8 cellular contexts compared by ENCODE assay signal in the genomic region with DNA sequence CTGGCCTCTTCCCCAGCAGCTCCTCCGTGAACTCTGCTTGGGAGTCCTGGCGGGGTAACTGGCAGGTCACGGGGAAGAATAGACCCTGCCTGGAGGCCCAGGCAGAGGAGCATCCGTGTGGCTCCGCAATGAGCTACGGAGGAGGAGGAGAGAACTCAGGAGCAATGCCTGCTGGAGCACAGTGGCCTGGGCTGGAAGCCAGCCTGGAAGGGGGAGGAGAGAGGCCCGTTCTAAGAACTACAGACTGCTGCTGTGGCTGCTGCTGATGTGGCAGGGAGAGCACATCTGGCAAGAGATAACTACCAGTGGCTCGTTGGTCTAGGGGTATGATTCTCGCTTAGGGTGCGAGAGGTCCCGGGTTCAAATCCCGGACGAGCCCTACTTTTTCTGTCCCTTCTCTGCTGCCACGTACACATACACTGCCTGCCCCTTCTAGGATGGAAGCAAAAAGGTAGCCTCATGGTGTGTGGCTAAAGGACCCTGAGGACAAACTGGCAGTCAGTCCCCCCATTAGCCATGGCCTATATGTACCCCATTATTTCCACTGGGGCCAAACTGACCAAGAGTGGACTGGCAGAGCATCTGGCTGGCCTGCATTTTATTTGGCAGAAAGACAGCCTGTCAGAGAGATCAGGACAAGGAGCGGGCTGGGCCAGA. TPM values are rescaled to one million over a fixed set of nuclear protein-coding genes. Genes with fewer than 3 reads are reported as not detected.
DNase-seq lines count a peak whose midpoint lies in the region; ATAC-seq lines count a peak whose summit lies in the region.

No MANE protein-coding gene starts in this region.

- H3K4me1 Mint-ChIP-seq in activated naive CD4-positive, alpha-beta T cell treated with anti-CD3 and anti-CD28 coated beads, Interleukin-2, amount 10 ng/mL, durations not matched to agents 7 days and 5 days: no peaks in the 10 kb centered on the region
- H3K4me1 Mint-ChIP-seq in naive thymus-derived CD8-positive, alpha-beta T cell: no peaks in the 10 kb centered on the region

- no peak overlapping the region for H3K4me3 Mint-ChIP-seq in activated naive CD4-positive, alpha-beta T cell treated with anti-CD3 and anti-CD28 coated beads, Interleukin-2, amount 10 ng/mL, durations not matched to agents 7 days and 5 days
- H3K4me3 Mint-ChIP-seq in naive thymus-derived CD8-positive, alpha-beta T cell: no peak overlapping the region

- peak; percentile 95 for DNase-seq in DMS 273 (lab: John Stamatoyannopoulos, UW; ENCODE audit: unreplicated experiment)
- peak; percentile 67 for DNase-seq in NAMALWA (ENCODE audit: low spot score)
- DNase-seq in epidermal melanocyte (ENCODE audit: insufficient read length, low spot score): peak; percentile 50
- peak; percentile 77 for DNase-seq in mucosa of gallbladder (ENCODE audit: low spot score)
- DNase-seq in HPDE6-E6E7 (ENCODE audit: extremely low spot score): no peak
- DNase-seq in activated naive CD4-positive, alpha-beta T cell treated with anti-CD3 and anti-CD28 coated beads, Interleukin-2, amount 10 ng/mL, durations not matched to agents 7 days and 5 days: no peak
- no peak for DNase-seq in naive thymus-derived CD8-positive, alpha-beta T cell
- DNase-seq in T1000 (lab: John Stamatoyannopoulos, UW): no peak

- H3K27ac Mint-ChIP-seq in activated naive CD4-positive, alpha-beta T cell treated with anti-CD3 and anti-CD28 coated beads, Interleukin-2, amount 10 ng/mL, durations not matched to agents 7 days and 5 days: no peak overlapping the region
- H3K27ac Mint-ChIP-seq in naive thymus-derived CD8-positive, alpha-beta T cell: peak overlapping the region in 2 of 10 donors; percentile 14 to 49

- H3K36me3 Mint-ChIP-seq in activated naive CD4-positive, alpha-beta T cell treated with anti-CD3 and anti-CD28 coated beads, Interleukin-2, amount 10 ng/mL, durations not matched to agents 7 days and 5 days: no peaks in the 10 kb centered on the region
- H3K36me3 Mint-ChIP-seq in naive thymus-derived CD8-positive, alpha-beta T cell: no peaks in the 10 kb centered on the region

- POLR2A ChIA-PET in naive thymus-derived CD8-positive, alpha-beta T cell (lab: Charles Lee): interaction anchor here (0.6 to 0.7 kb wide), 2 partner anchors 177 to 286 kb away, joined by 3 read pairs; no protein-coding TSS in a partner anchor

- peaks cover 31% of the 10 kb centered on the region for H3K27me3 Mint-ChIP-seq in activated naive CD4-positive, alpha-beta T cell treated with anti-CD3 and anti-CD28 coated beads, Interleukin-2, amount 10 ng/mL, durations not matched to agents 7 days and 5 days
- H3K27me3 Mint-ChIP-seq in naive thymus-derived CD8-positive, alpha-beta T cell: no peaks in the 10 kb centered on the region

- CTCF ChIA-PET in activated naive CD4-positive, alpha-beta T cell treated with anti-CD3 and anti-CD28 coated beads, Interleukin-2, amount 10 ng/mL, durations not matched to agents 7 days and 5 days (lab: Charles Lee): no interaction called here

- no peak for ATAC-seq in naive thymus-derived CD8-positive, alpha-beta T cell

- H3K9me3 Mint-ChIP-seq in activated naive CD4-positive, alpha-beta T cell treated with anti-CD3 and anti-CD28 coated beads, Interleukin-2, amount 10 ng/mL, durations not matched to agents 7 days and 5 days: no peaks in the 10 kb centered on the region
- peaks cover 0 to 1% (median 0%) of the 10 kb centered on the region in 9 donors for H3K9me3 Mint-ChIP-seq in naive thymus-derived CD8-positive, alpha-beta T cell

RNA-seq across cellular contexts. Expression of gene OPN1SW, which starts 7.7 kb away (rescaled TPM):
- total RNA-seq in mucosa of gallbladder: not detected
- not detected for total RNA-seq in naive thymus-derived CD8-positive, alpha-beta T cell
- polyA plus RNA-seq in naive thymus-derived CD8-positive, alpha-beta T cell: under 1 TPM in 1 of 3 donors, not detected in 2; 0.24 TPM

RNA-seq across cellular contexts. Expression of gene CCDC136, which starts 8.5 kb away (rescaled TPM):
- 25.3 TPM for total RNA-seq in mucosa of gallbladder
- total RNA-seq in naive thymus-derived CD8-positive, alpha-beta T cell: 10 to 100 TPM; 16.0 to 16.5 TPM
- 1 to 10 TPM in 2 of 3 donors, under 1 TPM in 1; 0.43 to 3.4 (median 1.1) TPM for polyA plus RNA-seq in naive thymus-derived CD8-positive, alpha-beta T cell

RNA-seq across cellular contexts. Expression of gene CALU, which starts 44.1 kb away (rescaled TPM):
- 75.8 TPM for total RNA-seq in mucosa of gallbladder
- total RNA-seq in naive thymus-derived CD8-positive, alpha-beta T cell: 10 to 100 TPM; 17.0 to 17.4 TPM
- polyA plus RNA-seq in naive thymus-derived CD8-positive, alpha-beta T cell: 10 to 100 TPM; 13.6 to 21.5 (median 16.4) TPM

RNA-seq across cellular contexts. Expression of gene FLNC, which starts 46.9 kb away (rescaled TPM):
- total RNA-seq in mucosa of gallbladder: 236 TPM
- not detected for total RNA-seq in naive thymus-derived CD8-positive, alpha-beta T cell
- polyA plus RNA-seq in naive thymus-derived CD8-positive, alpha-beta T cell: under 1 TPM in 1 of 3 donors, not detected in 2; 0.01 TPM

Comparison
In these comparisons a context has a peak if more than half of its experiments do, and no peak if none do; other contexts are left out.
1. DNase-seq: peak in DMS 273 (single experiment), NAMALWA (single experiment), epidermal melanocyte (single experiment) and mucosa of gallbladder (single experiment); none in HPDE6-E6E7 (single experiment), activated naive CD4-positive, alpha-beta T cell treated with anti-CD3 and anti-CD28 coated beads, Interleukin-2, amount 10 ng/mL, durations not matched to agents 7 days and 5 days (single experiment), naive thymus-derived CD8-positive, alpha-beta T cell (0 of 10) and T1000 (single experiment).